In the genomic region with DNA sequence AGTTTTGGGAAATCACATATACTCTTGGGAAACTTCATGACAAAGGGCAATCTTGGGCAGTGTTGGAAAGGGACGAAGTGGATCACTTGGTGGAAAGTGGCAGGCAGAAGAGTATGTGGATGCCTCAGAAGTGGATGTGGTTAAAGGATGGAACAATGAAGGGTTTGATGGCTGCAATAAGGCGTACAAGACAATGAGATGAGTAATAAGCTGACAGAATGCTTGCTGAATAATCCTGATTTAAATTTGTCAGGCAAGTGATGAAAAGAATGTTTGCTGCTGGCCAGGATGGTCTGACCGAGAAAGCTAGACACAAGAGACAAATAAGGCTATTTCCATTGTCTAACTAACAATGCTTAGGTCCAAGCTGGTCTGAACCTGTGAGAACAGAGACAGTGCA, we compare ENCODE assay signal across 1 cellular context.
TF ChIP-seq lines count a peak whose summit lies in the region.

No MANE protein-coding gene starts in this region.

TF ChIP-seq in SK-N-SH, 30 proteins besides CTCF, POLR2A, EP300 and RAD21 (continued from another document):
- TF ChIP-seq, protein P1, sequence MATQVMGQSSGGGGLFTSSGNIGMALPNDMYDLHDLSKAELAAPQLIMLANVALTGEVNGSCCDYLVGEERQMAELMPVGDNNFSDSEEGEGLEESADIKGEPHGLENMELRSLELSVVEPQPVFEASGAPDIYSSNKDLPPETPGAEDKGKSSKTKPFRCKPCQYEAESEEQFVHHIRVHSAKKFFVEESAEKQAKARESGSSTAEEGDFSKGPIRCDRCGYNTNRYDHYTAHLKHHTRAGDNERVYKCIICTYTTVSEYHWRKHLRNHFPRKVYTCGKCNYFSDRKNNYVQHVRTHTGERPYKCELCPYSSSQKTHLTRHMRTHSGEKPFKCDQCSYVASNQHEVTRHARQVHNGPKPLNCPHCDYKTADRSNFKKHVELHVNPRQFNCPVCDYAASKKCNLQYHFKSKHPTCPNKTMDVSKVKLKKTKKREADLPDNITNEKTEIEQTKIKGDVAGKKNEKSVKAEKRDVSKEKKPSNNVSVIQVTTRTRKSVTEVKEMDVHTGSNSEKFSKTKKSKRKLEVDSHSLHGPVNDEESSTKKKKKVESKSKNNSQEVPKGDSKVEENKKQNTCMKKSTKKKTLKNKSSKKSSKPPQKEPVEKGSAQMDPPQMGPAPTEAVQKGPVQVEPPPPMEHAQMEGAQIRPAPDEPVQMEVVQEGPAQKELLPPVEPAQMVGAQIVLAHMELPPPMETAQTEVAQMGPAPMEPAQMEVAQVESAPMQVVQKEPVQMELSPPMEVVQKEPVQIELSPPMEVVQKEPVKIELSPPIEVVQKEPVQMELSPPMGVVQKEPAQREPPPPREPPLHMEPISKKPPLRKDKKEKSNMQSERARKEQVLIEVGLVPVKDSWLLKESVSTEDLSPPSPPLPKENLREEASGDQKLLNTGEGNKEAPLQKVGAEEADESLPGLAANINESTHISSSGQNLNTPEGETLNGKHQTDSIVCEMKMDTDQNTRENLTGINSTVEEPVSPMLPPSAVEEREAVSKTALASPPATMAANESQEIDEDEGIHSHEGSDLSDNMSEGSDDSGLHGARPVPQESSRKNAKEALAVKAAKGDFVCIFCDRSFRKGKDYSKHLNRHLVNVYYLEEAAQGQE (IDR thresholded peaks at IDR 0.05; ENCODE audit: low read depth, low read length) = no peak
- TF ChIP-seq TCF12 (IDR thresholded peaks at IDR 0.05) = peak; percentile 46; the same call in 1 of the 2 replicates
- no peak for TF ChIP-seq MXI1 (IDR thresholded peaks at IDR 0.05; ENCODE audit: low read depth, low read length)
- peak; percentile 47; the same call in 1 of the 2 replicates for TF ChIP-seq JUND (IDR thresholded peaks at IDR 0.05)
- TF ChIP-seq, protein P2, sequence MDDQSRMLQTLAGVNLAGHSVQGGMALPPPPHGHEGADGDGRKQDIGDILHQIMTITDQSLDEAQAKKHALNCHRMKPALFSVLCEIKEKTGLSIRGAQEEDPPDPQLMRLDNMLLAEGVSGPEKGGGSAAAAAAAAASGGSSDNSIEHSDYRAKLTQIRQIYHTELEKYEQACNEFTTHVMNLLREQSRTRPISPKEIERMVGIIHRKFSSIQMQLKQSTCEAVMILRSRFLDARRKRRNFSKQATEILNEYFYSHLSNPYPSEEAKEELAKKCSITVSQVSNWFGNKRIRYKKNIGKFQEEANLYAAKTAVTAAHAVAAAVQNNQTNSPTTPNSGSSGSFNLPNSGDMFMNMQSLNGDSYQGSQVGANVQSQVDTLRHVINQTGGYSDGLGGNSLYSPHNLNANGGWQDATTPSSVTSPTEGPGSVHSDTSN (IDR thresholded peaks at IDR 0.05) = peak; percentile 82
- no peak for TF ChIP-seq GABPA (IDR thresholded peaks at IDR 0.05; ENCODE audit: low read depth)
- TF ChIP-seq RFX5 (IDR thresholded peaks at IDR 0.05; ENCODE audit: low read length) = no peak
- TF ChIP-seq, protein P3, sequence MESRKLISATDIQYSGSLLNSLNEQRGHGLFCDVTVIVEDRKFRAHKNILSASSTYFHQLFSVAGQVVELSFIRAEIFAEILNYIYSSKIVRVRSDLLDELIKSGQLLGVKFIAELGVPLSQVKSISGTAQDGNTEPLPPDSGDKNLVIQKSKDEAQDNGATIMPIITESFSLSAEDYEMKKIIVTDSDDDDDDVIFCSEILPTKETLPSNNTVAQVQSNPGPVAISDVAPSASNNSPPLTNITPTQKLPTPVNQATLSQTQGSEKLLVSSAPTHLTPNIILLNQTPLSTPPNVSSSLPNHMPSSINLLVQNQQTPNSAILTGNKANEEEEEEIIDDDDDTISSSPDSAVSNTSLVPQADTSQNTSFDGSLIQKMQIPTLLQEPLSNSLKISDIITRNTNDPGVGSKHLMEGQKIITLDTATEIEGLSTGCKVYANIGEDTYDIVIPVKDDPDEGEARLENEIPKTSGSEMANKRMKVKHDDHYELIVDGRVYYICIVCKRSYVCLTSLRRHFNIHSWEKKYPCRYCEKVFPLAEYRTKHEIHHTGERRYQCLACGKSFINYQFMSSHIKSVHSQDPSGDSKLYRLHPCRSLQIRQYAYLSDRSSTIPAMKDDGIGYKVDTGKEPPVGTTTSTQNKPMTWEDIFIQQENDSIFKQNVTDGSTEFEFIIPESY (IDR thresholded peaks at IDR 0.05; ENCODE audit: borderline replicate concordance, low read depth) = no peak
- TF ChIP-seq FOSL2 (IDR thresholded peaks at IDR 0.05; ENCODE audit: borderline replicate concordance, low read depth) = peak; percentile 37; the same call in 1 of the 2 replicates
